In the genomic region with DNA sequence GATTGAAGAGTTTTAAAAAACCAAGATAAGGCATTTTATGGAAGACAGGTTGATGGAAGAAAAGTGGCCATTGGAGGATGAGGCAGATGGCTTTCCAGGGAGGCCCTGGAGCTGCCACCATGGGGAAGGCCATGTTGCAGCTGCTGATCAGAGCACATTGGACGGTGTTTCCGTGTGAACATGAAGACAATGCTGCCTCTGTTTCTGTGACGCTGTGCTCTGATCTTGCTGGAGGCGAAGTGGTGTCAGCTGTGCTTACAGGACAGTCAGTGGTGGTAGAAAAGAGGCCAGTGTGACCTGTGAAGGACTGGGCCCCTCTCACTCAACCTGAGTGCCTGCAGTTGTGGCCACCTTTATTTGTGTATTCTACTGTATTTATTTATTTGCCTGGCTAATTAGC, we compare ENCODE assay signal across 1 cellular context.
TF ChIP-seq lines count a peak whose summit lies in the region.

No MANE protein-coding gene starts in this region.

TF ChIP-seq in IMR-90, 13 proteins besides CTCF, POLR2A, EP300 and RAD21 (continued from another document):
- TF ChIP-seq MXI1 (IDR thresholded peaks at IDR 0.05; ENCODE audit: borderline replicate concordance, low read depth, low read length) = no peak
